Comparison of ENCODE assay signal across 3 cellular contexts in genomic region chr2:43041661-43042360, GRCh38.
TF ChIP-seq lines count a peak whose summit lies in the region.

No MANE protein-coding gene starts in this region.

TF ChIP-seq in IMR-90, 13 proteins besides CTCF, POLR2A, EP300 and RAD21:
- TF ChIP-seq MAFK (IDR thresholded peaks at IDR 0.05; ENCODE audit: low read depth, low read length) = peak; percentile 46; the same call in 1 of the 2 replicates
- TF ChIP-seq RCOR1 (IDR thresholded peaks at IDR 0.05; ENCODE audit: insufficient replicate concordance, low read length) = peak; percentile 65
- peak; percentile 97 for TF ChIP-seq MAZ (IDR thresholded peaks at IDR 0.05; ENCODE audit: borderline replicate concordance, low read depth, low read length)
- TF ChIP-seq USF2 (IDR thresholded peaks at IDR 0.05; ENCODE audit: low read depth, low read length) = no peak
- TF ChIP-seq BHLHE40 (IDR thresholded peaks at IDR 0.05; ENCODE audit: low read depth, low read length) = no peak
- peak; percentile 88 for TF ChIP-seq FOS (IDR thresholded peaks at IDR 0.05; ENCODE audit: low read depth, low read length)
- TF ChIP-seq CHD1 (IDR thresholded peaks at IDR 0.05; ENCODE audit: low read depth, low read length) = no peak
TF ChIP-seq in IMR-90: peak in this region for 4.

TF ChIP-seq in K562, 482 proteins besides CTCF, POLR2A, EP300 and RAD21 (continues in another document):
- no peak for TF ChIP-seq HMG20A (CRISPR knock-in tag; conservative IDR thresholded peaks at IDR 0.05)
- TF ChIP-seq, protein P1, sequence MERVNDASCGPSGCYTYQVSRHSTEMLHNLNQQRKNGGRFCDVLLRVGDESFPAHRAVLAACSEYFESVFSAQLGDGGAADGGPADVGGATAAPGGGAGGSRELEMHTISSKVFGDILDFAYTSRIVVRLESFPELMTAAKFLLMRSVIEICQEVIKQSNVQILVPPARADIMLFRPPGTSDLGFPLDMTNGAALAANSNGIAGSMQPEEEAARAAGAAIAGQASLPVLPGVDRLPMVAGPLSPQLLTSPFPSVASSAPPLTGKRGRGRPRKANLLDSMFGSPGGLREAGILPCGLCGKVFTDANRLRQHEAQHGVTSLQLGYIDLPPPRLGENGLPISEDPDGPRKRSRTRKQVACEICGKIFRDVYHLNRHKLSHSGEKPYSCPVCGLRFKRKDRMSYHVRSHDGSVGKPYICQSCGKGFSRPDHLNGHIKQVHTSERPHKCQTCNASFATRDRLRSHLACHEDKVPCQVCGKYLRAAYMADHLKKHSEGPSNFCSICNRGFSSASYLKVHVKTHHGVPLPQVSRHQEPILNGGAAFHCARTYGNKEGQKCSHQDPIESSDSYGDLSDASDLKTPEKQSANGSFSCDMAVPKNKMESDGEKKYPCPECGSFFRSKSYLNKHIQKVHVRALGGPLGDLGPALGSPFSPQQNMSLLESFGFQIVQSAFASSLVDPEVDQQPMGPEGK (CRISPR knock-in tag; IDR thresholded peaks at IDR 0.05; ENCODE audit: borderline replicate concordance) = no peak
- no peak for TF ChIP-seq ZNF140 (CRISPR knock-in tag; IDR thresholded peaks at IDR 0.05)
- TF ChIP-seq, protein P2, sequence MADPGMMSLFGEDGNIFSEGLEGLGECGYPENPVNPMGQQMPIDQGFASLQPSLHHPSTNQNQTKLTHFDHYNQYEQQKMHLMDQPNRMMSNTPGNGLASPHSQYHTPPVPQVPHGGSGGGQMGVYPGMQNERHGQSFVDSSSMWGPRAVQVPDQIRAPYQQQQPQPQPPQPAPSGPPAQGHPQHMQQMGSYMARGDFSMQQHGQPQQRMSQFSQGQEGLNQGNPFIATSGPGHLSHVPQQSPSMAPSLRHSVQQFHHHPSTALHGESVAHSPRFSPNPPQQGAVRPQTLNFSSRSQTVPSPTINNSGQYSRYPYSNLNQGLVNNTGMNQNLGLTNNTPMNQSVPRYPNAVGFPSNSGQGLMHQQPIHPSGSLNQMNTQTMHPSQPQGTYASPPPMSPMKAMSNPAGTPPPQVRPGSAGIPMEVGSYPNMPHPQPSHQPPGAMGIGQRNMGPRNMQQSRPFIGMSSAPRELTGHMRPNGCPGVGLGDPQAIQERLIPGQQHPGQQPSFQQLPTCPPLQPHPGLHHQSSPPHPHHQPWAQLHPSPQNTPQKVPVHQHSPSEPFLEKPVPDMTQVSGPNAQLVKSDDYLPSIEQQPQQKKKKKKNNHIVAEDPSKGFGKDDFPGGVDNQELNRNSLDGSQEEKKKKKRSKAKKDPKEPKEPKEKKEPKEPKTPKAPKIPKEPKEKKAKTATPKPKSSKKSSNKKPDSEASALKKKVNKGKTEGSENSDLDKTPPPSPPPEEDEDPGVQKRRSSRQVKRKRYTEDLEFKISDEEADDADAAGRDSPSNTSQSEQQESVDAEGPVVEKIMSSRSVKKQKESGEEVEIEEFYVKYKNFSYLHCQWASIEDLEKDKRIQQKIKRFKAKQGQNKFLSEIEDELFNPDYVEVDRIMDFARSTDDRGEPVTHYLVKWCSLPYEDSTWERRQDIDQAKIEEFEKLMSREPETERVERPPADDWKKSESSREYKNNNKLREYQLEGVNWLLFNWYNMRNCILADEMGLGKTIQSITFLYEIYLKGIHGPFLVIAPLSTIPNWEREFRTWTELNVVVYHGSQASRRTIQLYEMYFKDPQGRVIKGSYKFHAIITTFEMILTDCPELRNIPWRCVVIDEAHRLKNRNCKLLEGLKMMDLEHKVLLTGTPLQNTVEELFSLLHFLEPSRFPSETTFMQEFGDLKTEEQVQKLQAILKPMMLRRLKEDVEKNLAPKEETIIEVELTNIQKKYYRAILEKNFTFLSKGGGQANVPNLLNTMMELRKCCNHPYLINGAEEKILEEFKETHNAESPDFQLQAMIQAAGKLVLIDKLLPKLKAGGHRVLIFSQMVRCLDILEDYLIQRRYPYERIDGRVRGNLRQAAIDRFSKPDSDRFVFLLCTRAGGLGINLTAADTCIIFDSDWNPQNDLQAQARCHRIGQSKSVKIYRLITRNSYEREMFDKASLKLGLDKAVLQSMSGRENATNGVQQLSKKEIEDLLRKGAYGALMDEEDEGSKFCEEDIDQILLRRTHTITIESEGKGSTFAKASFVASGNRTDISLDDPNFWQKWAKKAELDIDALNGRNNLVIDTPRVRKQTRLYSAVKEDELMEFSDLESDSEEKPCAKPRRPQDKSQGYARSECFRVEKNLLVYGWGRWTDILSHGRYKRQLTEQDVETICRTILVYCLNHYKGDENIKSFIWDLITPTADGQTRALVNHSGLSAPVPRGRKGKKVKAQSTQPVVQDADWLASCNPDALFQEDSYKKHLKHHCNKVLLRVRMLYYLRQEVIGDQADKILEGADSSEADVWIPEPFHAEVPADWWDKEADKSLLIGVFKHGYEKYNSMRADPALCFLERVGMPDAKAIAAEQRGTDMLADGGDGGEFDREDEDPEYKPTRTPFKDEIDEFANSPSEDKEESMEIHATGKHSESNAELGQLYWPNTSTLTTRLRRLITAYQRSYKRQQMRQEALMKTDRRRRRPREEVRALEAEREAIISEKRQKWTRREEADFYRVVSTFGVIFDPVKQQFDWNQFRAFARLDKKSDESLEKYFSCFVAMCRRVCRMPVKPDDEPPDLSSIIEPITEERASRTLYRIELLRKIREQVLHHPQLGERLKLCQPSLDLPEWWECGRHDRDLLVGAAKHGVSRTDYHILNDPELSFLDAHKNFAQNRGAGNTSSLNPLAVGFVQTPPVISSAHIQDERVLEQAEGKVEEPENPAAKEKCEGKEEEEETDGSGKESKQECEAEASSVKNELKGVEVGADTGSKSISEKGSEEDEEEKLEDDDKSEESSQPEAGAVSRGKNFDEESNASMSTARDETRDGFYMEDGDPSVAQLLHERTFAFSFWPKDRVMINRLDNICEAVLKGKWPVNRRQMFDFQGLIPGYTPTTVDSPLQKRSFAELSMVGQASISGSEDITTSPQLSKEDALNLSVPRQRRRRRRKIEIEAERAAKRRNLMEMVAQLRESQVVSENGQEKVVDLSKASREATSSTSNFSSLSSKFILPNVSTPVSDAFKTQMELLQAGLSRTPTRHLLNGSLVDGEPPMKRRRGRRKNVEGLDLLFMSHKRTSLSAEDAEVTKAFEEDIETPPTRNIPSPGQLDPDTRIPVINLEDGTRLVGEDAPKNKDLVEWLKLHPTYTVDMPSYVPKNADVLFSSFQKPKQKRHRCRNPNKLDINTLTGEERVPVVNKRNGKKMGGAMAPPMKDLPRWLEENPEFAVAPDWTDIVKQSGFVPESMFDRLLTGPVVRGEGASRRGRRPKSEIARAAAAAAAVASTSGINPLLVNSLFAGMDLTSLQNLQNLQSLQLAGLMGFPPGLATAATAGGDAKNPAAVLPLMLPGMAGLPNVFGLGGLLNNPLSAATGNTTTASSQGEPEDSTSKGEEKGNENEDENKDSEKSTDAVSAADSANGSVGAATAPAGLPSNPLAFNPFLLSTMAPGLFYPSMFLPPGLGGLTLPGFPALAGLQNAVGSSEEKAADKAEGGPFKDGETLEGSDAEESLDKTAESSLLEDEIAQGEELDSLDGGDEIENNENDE (IDR thresholded peaks at IDR 0.05; ENCODE audit: low read depth, low read length) = no peak
- TF ChIP-seq TRIM24 (IDR thresholded peaks at IDR 0.05) = peak in 1 of 2 experiments; percentile 63; a peak in 1 of 4 replicates
- peak; percentile 78; the same call in 1 of the 2 replicates for TF ChIP-seq HDAC2 (IDR thresholded peaks at IDR 0.05)
- TF ChIP-seq SETDB1 (IDR thresholded peaks at IDR 0.05; ENCODE audit: low read length) = no peak

TF ChIP-seq in HepG2, 621 proteins besides CTCF, POLR2A, EP300 and RAD21:
- TF ChIP-seq BCL6 (CRISPR knock-in tag; IDR thresholded peaks at IDR 0.05) (peak; percentile 54), ZNF567 (CRISPR knock-in tag; IDR thresholded peaks at IDR 0.05; ENCODE audit: borderline replicate concordance) (no peak), CREB1 (IDR thresholded peaks at IDR 0.05) (no peak), CREB1 (CRISPR knock-in tag; IDR thresholded peaks at IDR 0.05) (0 out of 2 replicates have a peak, but pooled peaks have one; percentile 14), ZNF816 (CRISPR knock-in tag; IDR thresholded peaks at IDR 0.05; ENCODE audit: borderline replicate concordance) (no peak), FOSL2 (CRISPR knock-in tag; IDR thresholded peaks at IDR 0.05) (peak; percentile 58), RBM39 (IDR thresholded peaks at IDR 0.05; ENCODE audit: low read depth, low read length, poor library complexity, severe bottlenecking) (peak; percentile 50), BRD4 (CRISPR knock-in tag; IDR thresholded peaks at IDR 0.05) (no peak), ZNF24 (IDR thresholded peaks at IDR 0.05) (no peak)
- TF ChIP-seq, protein P1 (CRISPR knock-in tag; IDR thresholded peaks at IDR 0.05) = 0 out of 2 replicates have a peak, but pooled peaks have one; percentile 33
